8 cellular contexts compared by ENCODE assay signal in genomic region chr13:66835040-66835628, GRCh38.
A peak's percentile ranks its signal among the peaks of the same experiment; 100 is the strongest.
DNase-seq lines count a peak whose midpoint lies in the region; ATAC-seq lines count a peak whose summit lies in the region.

No MANE protein-coding gene starts in this region.

- ATAC-seq in GM18907 (IDR thresholded peaks at IDR 0.05; ENCODE audit: unreplicated experiment) (no peak), HG02588 (IDR thresholded peaks at IDR 0.05; ENCODE audit: unreplicated experiment) (no peak), HG03520 (IDR thresholded peaks at IDR 0.05; ENCODE audit: unreplicated experiment) (no peak)

- peak; percentile 81 for DNase-seq in DMS153 treated with DMSO at 0.1 percent for 48 hours (lab: John Stamatoyannopoulos, UW; ENCODE audit: unreplicated experiment)
- DNase-seq in NCI-H82 (lab: John Stamatoyannopoulos, UW), result peak; percentile 99
- DNase-seq in fibroblast of peridontal ligament (ENCODE audit: extremely low read depth), result peak; percentile 49
- DNase-seq in nucleus accumbens (lab: John Stamatoyannopoulos, UW), result peak in 53 of 56 donors; percentile 15 to 96 (median 65)
- DNase-seq in kidney glomerular epithelial cell (lab: John Stamatoyannopoulos, UW), result no peak
